In the genomic region with DNA sequence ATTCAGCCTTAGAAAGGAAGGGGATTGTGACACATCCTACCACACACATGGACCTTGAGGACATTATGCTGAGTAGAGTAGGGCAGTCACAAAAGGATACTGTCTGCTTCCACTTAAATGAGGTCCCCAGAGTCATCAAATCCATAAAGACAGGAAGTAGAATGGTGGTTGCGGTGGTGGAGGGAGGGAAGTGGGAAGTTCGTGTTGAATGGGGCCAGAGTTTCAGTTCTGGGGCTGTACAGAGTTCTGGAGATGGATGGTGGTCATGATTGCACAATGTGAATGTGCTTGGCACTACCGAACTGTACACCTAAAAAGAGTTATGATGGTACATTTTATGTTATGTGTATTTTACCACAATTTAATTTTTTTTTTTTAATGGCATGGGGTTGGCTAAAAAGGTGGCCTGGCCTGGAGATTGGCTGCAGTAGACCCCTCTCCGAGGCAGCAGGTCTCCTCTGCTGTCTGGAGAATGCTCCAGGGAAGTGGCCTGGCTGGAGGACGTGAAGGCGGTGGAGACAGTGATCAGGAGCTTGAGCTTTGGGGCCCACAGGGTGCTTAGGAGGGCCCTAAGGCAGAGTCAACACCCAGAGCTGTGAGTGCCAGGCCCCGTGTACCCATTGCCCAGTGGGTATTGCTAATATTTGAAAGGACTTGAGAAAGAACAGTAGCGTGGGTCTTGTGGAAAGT, we compare ENCODE assay signal across 11 cellular contexts. TPM values are rescaled to one million over a fixed set of nuclear protein-coding genes. Genes with fewer than 3 reads are reported as not detected.
DNase-seq lines count a peak whose midpoint lies in the region; ATAC-seq and TF ChIP-seq lines count a peak whose summit lies in the region.
"Had no signal": no experiment of that assay in that cellular context is flagged by ENCODE, and none has a peak within 500 bp of the region (broad histone marks: within the 10 kb centered on the region; RNA-seq: fewer than 3 reads in every experiment).

No MANE protein-coding gene starts in this region.

- H3K4me1 ChIP-seq in ascending aorta, result peaks cover 11 to 22% of the 10 kb centered on the region in 2 donors
- H3K4me1 ChIP-seq in mesenchymal stem cell (ENCODE audit: control insufficient read depth, insufficient read depth, low read depth, low read length), result peaks cover 19% of the 10 kb centered on the region
- H3K4me1 ChIP-seq in transverse colon, result peaks cover 6 to 24% (median 6%) of the 10 kb centered on the region in 4 donors

- no peak overlapping the region for H3K14ac ChIP-seq in mesenchymal stem cell (ENCODE audit: low read length in 2 of 2)

- H3K4me2 ChIP-seq in mesenchymal stem cell (ENCODE audit: low read length, poor library complexity, severe bottlenecking), result no peak overlapping the region

- in situ Hi-C loops in transverse colon (cut with MboI; ENCODE audit: low pct_ligation_motif_present in 1 of 4, low pct_unique_long_range_greater_than_20kb in 1 of 4, low sequenced_read_pairs in 3 of 4), result loop anchor here in 1 of 4 donors (25.0 kb wide), 1 partner anchor 496 kb away; no protein-coding TSS in a partner anchor

- H3K4me3 ChIP-seq in ascending aorta (no peak overlapping the region), mesenchymal stem cell (ENCODE audit: insufficient read depth in 1 of 2, low read depth in 1 of 2, low read length in 2 of 2) (no peak overlapping the region), transverse colon (no peak overlapping the region)

- ATAC-seq in HG02970 (IDR thresholded peaks at IDR 0.05; ENCODE audit: low FRiP score, unreplicated experiment), result no peak
- no peak for ATAC-seq in HG02763 (IDR thresholded peaks at IDR 0.05; ENCODE audit: unreplicated experiment)

- peaks cover 28% of the 10 kb centered on the region for H3K79me1 ChIP-seq in mesenchymal stem cell (replicated peaks; ENCODE audit: low read length, poor library complexity, severe bottlenecking)

- H3K4me3 Mint-ChIP-seq in activated naive CD4-positive, alpha-beta T cell treated with anti-CD3 and anti-CD28 coated beads, Interleukin-2, amount 50 U/mL, for 24 hours, result peak overlapping the region; percentile 26

- no peak for TF ChIP-seq EP300 in transverse colon (IDR thresholded peaks at IDR 0.05; ENCODE audit: low read depth)

- no peak overlapping the region for H3K9ac ChIP-seq in mesenchymal stem cell (ENCODE audit: low read length)

- H3K4me1 Mint-ChIP-seq in activated naive CD4-positive, alpha-beta T cell treated with anti-CD3 and anti-CD28 coated beads, Interleukin-2, amount 50 U/mL, for 24 hours, result peaks cover 27% of the 10 kb centered on the region

- peak overlapping the region; percentile 92 for H2AK5ac ChIP-seq in mesenchymal stem cell (ENCODE audit: low read length, severe bottlenecking)

- no peaks in the 10 kb centered on the region for H3K27me3 Mint-ChIP-seq in activated naive CD4-positive, alpha-beta T cell treated with anti-CD3 and anti-CD28 coated beads, Interleukin-2, amount 50 U/mL, for 24 hours

- no peak for DNase-seq in activated naive CD4-positive, alpha-beta T cell treated with Interleukin-2 at 50 U/mL for 16 hours
- no peak for DNase-seq in ascending aorta (ENCODE audit: low spot score in 2 of 2)
- no peak for DNase-seq in mesenchymal stem cell
- DNase-seq in transverse colon, result no peak
- no peak for DNase-seq in activated CD4-positive, alpha-beta T cell treated with anti-CD3 and anti-CD28 coated beads for 48 hours
- DNase-seq: AML-193; NCI-H1048; stimulated activated CD4-positive, alpha-beta T cell treated with anti-CD3 and anti-CD28 coated beads, Interleukin-15, amount 100 ng/mL, for 24 hours had no signal

- no peak overlapping the region for H3K4ac ChIP-seq in mesenchymal stem cell (ENCODE audit: low read depth in 1 of 2, low read length in 2 of 2)

- no peak overlapping the region for H2BK15ac ChIP-seq in mesenchymal stem cell (ENCODE audit: low read depth, poor library complexity, severe bottlenecking)

- no peak overlapping the region for H2AFZ ChIP-seq in mesenchymal stem cell (ENCODE audit: low read depth, low read length)

- intact Hi-C loops in ascending aorta (cut with DNase I), result loop anchor here (2.0 kb wide), 4 partner anchors 29 to 109 kb away; partner anchors contain the start of gene IFNAR1
- intact Hi-C loops in transverse colon (cut with DNase I; ENCODE audit: low total_unique reads), result no loop called here

- no peak overlapping the region for H4K8ac ChIP-seq in mesenchymal stem cell (ENCODE audit: low read length)

- TF ChIP-seq CTCF in ascending aorta (IDR thresholded peaks at IDR 0.05) (no peak), transverse colon (IDR thresholded peaks at IDR 0.05) (no peak)

- no peak overlapping the region for H2BK12ac ChIP-seq in mesenchymal stem cell (ENCODE audit: low read length in 2 of 2)

- no peak overlapping the region for H4K91ac ChIP-seq in mesenchymal stem cell (ENCODE audit: low read length)

- no peak overlapping the region for H3K18ac ChIP-seq in mesenchymal stem cell (ENCODE audit: low read depth in 1 of 2, low read length in 2 of 2)

- peak overlapping the region; percentile 76 for H3K27ac Mint-ChIP-seq in activated naive CD4-positive, alpha-beta T cell treated with anti-CD3 and anti-CD28 coated beads, Interleukin-2, amount 50 U/mL, for 24 hours

- no peak overlapping the region for H3K23ac ChIP-seq in mesenchymal stem cell (ENCODE audit: low read length in 2 of 2)

- H3K9me3 Mint-ChIP-seq in activated naive CD4-positive, alpha-beta T cell treated with anti-CD3 and anti-CD28 coated beads, Interleukin-2, amount 50 U/mL, for 24 hours, result no peaks in the 10 kb centered on the region

- WGBS in mesenchymal stem cell, result 88% methylated on average over 7 of the region's 8 CpGs
- WGBS in transverse colon (ENCODE audit: low coverage in 1 of 2), 2 donors, result 77 to 80% methylated on average over 8 of the region's 8 CpGs

- H3K36me3 Mint-ChIP-seq in activated naive CD4-positive, alpha-beta T cell treated with anti-CD3 and anti-CD28 coated beads, Interleukin-2, amount 50 U/mL, for 24 hours, result peaks cover 22% of the 10 kb centered on the region

- no peak overlapping the region for H2BK120ac ChIP-seq in mesenchymal stem cell (ENCODE audit: low read depth, low read length)

- H3K27me3 ChIP-seq in ascending aorta (no peaks in the 10 kb centered on the region), mesenchymal stem cell (ENCODE audit: control insufficient read depth in 1 of 2, insufficient read depth in 1 of 2, low read length in 2 of 2) (no peaks in the 10 kb centered on the region), transverse colon (no peaks in the 10 kb centered on the region)

- H3K9me3 ChIP-seq in ascending aorta (no peaks in the 10 kb centered on the region), mesenchymal stem cell (ENCODE audit: control insufficient read depth, low read length) (no peaks in the 10 kb centered on the region), transverse colon (no peaks in the 10 kb centered on the region)

- H2BK5ac ChIP-seq in mesenchymal stem cell (ENCODE audit: low read depth, low read length, poor library complexity, severe bottlenecking), result no peak overlapping the region

- H3K36me3 ChIP-seq in ascending aorta (peaks cover 73 to 77% of the 10 kb centered on the region in 2 donors), mesenchymal stem cell (ENCODE audit: control insufficient read depth in 1 of 2, insufficient read depth in 2 of 2, low read depth in 1 of 2, low read length in 2 of 2) (peaks cover 54 to 81% of the 10 kb centered on the region in 2 experiments), transverse colon (peaks cover 0 to 62% (median 29%) of the 10 kb centered on the region in 4 donors)

- H3K27ac ChIP-seq in ascending aorta (peak overlapping the region; percentile 64 to 91), mesenchymal stem cell (ENCODE audit: low read length, poor library complexity, severe bottlenecking) (peak overlapping the region; percentile 27), transverse colon (peak overlapping the region; percentile 72 to 83 (median 78))

- no peak for TF ChIP-seq POLR2A in transverse colon (IDR thresholded peaks at IDR 0.05)

RNA-seq across cellular contexts. Expression of gene IFNGR2, which starts 30.4 kb away (rescaled TPM):
- 46.4 TPM for total RNA-seq in ascending aorta
- 62.7 TPM for polyA plus RNA-seq in mesenchymal stem cell (2013, experiment 1 of 2)
- polyA plus RNA-seq in mesenchymal stem cell (2013, experiment 2 of 2), result 59.5 TPM
- total RNA-seq in transverse colon, result 100 to 1,000 TPM in 1 of 4 donors, 10 to 100 TPM in 3; 40.8 to 131 (median 76.6) TPM

RNA-seq across cellular contexts. Expression of gene TMEM50B, which starts 46.2 kb away (rescaled TPM):
- total RNA-seq in ascending aorta, result 24.9 TPM
- polyA plus RNA-seq in mesenchymal stem cell (2013, experiment 1 of 2), result 22.9 TPM
- 24.7 TPM for polyA plus RNA-seq in mesenchymal stem cell (2013, experiment 2 of 2)
- total RNA-seq in transverse colon, result 100 to 1,000 TPM in 3 of 4 donors, 10 to 100 TPM in 1; 70.3 to 181 (median 105) TPM

RNA-seq across cellular contexts. Expression of gene DNAJC28, which starts 57.9 kb away (rescaled TPM):
- 1.5 TPM for total RNA-seq in ascending aorta
- polyA plus RNA-seq in mesenchymal stem cell (2013, experiment 1 of 2), result 1.9 TPM
- 2.1 TPM for polyA plus RNA-seq in mesenchymal stem cell (2013, experiment 2 of 2)
- total RNA-seq in transverse colon, result 1 to 10 TPM in 2 of 4 donors, not detected in 2; 3.0 to 3.7 TPM

Comparison
In these comparisons a context has a peak if more than half of its experiments do, and no peak if none do; other contexts are left out.
1. H3K27ac ChIP-seq: peak in every context shown above with its lines; median percentile 78 in ascending aorta; 78 in transverse colon; 27 in mesenchymal stem cell.